Comparison of ENCODE assay signal across 9 cellular contexts in genomic region chr4:2220016-2220620, GRCh38. TPM values are rescaled to one million over a fixed set of nuclear protein-coding genes. Genes with fewer than 3 reads are reported as not detected.
DNase-seq lines count a peak whose midpoint lies in the region; ATAC-seq lines count a peak whose summit lies in the region.
"Had no signal": no experiment of that assay in that cellular context is flagged by ENCODE, and none has a peak within 500 bp of the region (broad histone marks: within the 10 kb centered on the region; RNA-seq: fewer than 3 reads in every experiment).

No MANE protein-coding gene starts in this region.

- ATAC-seq in HG02798 (IDR thresholded peaks at IDR 0.05; ENCODE audit: poor library complexity, unreplicated experiment) (peak; percentile 69), HG02884 (IDR thresholded peaks at IDR 0.05; ENCODE audit: unreplicated experiment) (no peak)

- DNase-seq in DMS114 treated with DMSO at 0.1 percent for 48 hours (lab: John Stamatoyannopoulos, UW; ENCODE audit: unreplicated experiment) = peak; percentile 37
- DNase-seq in NCI-H748 (lab: John Stamatoyannopoulos, UW; ENCODE audit: unreplicated experiment) = peak; percentile 40
- DNase-seq in activated CD4-positive, alpha-beta memory T cell treated with anti-CD3 and anti-CD28 coated beads, Interleukin-2, amount 10 ng/mL, durations not matched to agents 7 days and 5 days = peak; percentile 82
- DNase-seq in effector CD4-positive, alpha-beta T cell = peak; percentile 77
- peak; percentile 87 for DNase-seq in medulla oblongata (ENCODE audit: extremely low spot score)
- DNase-seq in stimulated activated CD8-positive, alpha-beta memory T cell treated with anti-CD3 and anti-CD28 coated beads, Interleukin-15, amount 100 ng/mL, for 1 hour (ENCODE audit: low read depth) = peak; percentile 72

- H3K27ac Mint-ChIP-seq in activated CD4-positive, alpha-beta memory T cell treated with anti-CD3 and anti-CD28 coated beads, Interleukin-2, amount 10 ng/mL, durations not matched to agents 7 days and 5 days = no peak overlapping the region
- H3K27ac Mint-ChIP-seq: activated naive CD4-positive, alpha-beta T cell treated with anti-CD3 and anti-CD28 coated beads, Interleukin-2, amount 50 U/mL, for 24 hours had no signal

- no peaks in the 10 kb centered on the region for H3K27me3 Mint-ChIP-seq in activated CD4-positive, alpha-beta memory T cell treated with anti-CD3 and anti-CD28 coated beads, Interleukin-2, amount 10 ng/mL, durations not matched to agents 7 days and 5 days
- H3K27me3 Mint-ChIP-seq: activated naive CD4-positive, alpha-beta T cell treated with anti-CD3 and anti-CD28 coated beads, Interleukin-2, amount 50 U/mL, for 24 hours had no signal

- H3K9me3 Mint-ChIP-seq in activated CD4-positive, alpha-beta memory T cell treated with anti-CD3 and anti-CD28 coated beads, Interleukin-2, amount 10 ng/mL, durations not matched to agents 7 days and 5 days = no peaks in the 10 kb centered on the region
- H3K9me3 Mint-ChIP-seq: activated naive CD4-positive, alpha-beta T cell treated with anti-CD3 and anti-CD28 coated beads, Interleukin-2, amount 50 U/mL, for 24 hours had no signal

- POLR2A ChIA-PET in activated CD4-positive, alpha-beta memory T cell treated with anti-CD3 and anti-CD28 coated beads, Interleukin-2, amount 10 ng/mL, durations not matched to agents 7 days and 5 days (lab: Charles Lee) = interaction anchor here (0.6 to 1.6 kb wide), 7 partner anchors 12 to 536 kb away, joined by 3 to 7 read pairs (median 3); partner anchors contain the start of gene TNIP2

- CTCF ChIA-PET in activated CD4-positive, alpha-beta memory T cell treated with anti-CD3 and anti-CD28 coated beads, Interleukin-2, amount 10 ng/mL, durations not matched to agents 7 days and 5 days (lab: Charles Lee) = interaction anchor here (0.6 to 2.7 kb wide), 32 partner anchors 9 to 758 kb away, joined by 3 to 25 read pairs (median 5); partner anchors contain the start of genes CFAP99, FAM193A, HAUS3 and MXD4

- peaks cover 8% of the 10 kb centered on the region for H3K36me3 Mint-ChIP-seq in activated CD4-positive, alpha-beta memory T cell treated with anti-CD3 and anti-CD28 coated beads, Interleukin-2, amount 10 ng/mL, durations not matched to agents 7 days and 5 days (ENCODE audit: low read depth)
- H3K36me3 Mint-ChIP-seq: activated naive CD4-positive, alpha-beta T cell treated with anti-CD3 and anti-CD28 coated beads, Interleukin-2, amount 50 U/mL, for 24 hours had no signal

- H3K4me1 Mint-ChIP-seq in activated CD4-positive, alpha-beta memory T cell treated with anti-CD3 and anti-CD28 coated beads, Interleukin-2, amount 10 ng/mL, durations not matched to agents 7 days and 5 days = peaks cover 16% of the 10 kb centered on the region

- H3K4me3 Mint-ChIP-seq in activated CD4-positive, alpha-beta memory T cell treated with anti-CD3 and anti-CD28 coated beads, Interleukin-2, amount 10 ng/mL, durations not matched to agents 7 days and 5 days = no peak overlapping the region
- H3K4me3 Mint-ChIP-seq: activated naive CD4-positive, alpha-beta T cell treated with anti-CD3 and anti-CD28 coated beads, Interleukin-2, amount 50 U/mL, for 24 hours had no signal

RNA-seq across cellular contexts. Expression of gene HAUS3, which starts 21.8 kb away (rescaled TPM):
- 10 to 100 TPM; 27.1 to 27.4 TPM for total RNA-seq in activated CD4-positive, alpha-beta memory T cell treated with anti-CD3 and anti-CD28 coated beads, Interleukin-2, amount 10 ng/mL, durations not matched to agents 7 days and 5 days

RNA-seq across cellular contexts. Expression of gene POLN, which starts 21.8 kb away (rescaled TPM):
- 1 to 10 TPM; 3.3 to 4.0 TPM for total RNA-seq in activated CD4-positive, alpha-beta memory T cell treated with anti-CD3 and anti-CD28 coated beads, Interleukin-2, amount 10 ng/mL, durations not matched to agents 7 days and 5 days

RNA-seq across cellular contexts. Expression of gene MXD4, which starts 41.8 kb away (rescaled TPM):
- 10 to 100 TPM; 26.9 to 29.6 TPM for total RNA-seq in activated CD4-positive, alpha-beta memory T cell treated with anti-CD3 and anti-CD28 coated beads, Interleukin-2, amount 10 ng/mL, durations not matched to agents 7 days and 5 days

Comparison
In these comparisons a context has a peak if more than half of its experiments do, and no peak if none do; other contexts are left out.
1. DNase-seq: peak in every context shown above with its lines; median percentile 87 in medulla oblongata; 82 in activated CD4-positive, alpha-beta memory T cell treated with anti-CD3 and anti-CD28 coated beads, Interleukin-2, amount 10 ng/mL, durations not matched to agents 7 days and 5 days; 77 in effector CD4-positive, alpha-beta T cell; 72 in stimulated activated CD8-positive, alpha-beta memory T cell treated with anti-CD3 and anti-CD28 coated beads, Interleukin-15, amount 100 ng/mL, for 1 hour; 40 in NCI-H748; 37 in DMS114 treated with DMSO at 0.1 percent for 48 hours.